1 cellular context compared by ENCODE assay signal in genomic region chr17:75262112-75262606, GRCh38.
TF ChIP-seq lines count a peak whose summit lies in the region.

No MANE protein-coding gene starts in this region.

TF ChIP-seq in HCT116, 20 proteins besides CTCF, POLR2A, EP300 and RAD21:
- TF ChIP-seq ZFX (IDR thresholded peaks at IDR 0.05) (peak; percentile 60), TCF7L2 (IDR thresholded peaks at IDR 0.05; ENCODE audit: borderline replicate concordance, extremely low read depth, insufficient read depth, insufficient read length) (no peak)
